In the genomic region with DNA sequence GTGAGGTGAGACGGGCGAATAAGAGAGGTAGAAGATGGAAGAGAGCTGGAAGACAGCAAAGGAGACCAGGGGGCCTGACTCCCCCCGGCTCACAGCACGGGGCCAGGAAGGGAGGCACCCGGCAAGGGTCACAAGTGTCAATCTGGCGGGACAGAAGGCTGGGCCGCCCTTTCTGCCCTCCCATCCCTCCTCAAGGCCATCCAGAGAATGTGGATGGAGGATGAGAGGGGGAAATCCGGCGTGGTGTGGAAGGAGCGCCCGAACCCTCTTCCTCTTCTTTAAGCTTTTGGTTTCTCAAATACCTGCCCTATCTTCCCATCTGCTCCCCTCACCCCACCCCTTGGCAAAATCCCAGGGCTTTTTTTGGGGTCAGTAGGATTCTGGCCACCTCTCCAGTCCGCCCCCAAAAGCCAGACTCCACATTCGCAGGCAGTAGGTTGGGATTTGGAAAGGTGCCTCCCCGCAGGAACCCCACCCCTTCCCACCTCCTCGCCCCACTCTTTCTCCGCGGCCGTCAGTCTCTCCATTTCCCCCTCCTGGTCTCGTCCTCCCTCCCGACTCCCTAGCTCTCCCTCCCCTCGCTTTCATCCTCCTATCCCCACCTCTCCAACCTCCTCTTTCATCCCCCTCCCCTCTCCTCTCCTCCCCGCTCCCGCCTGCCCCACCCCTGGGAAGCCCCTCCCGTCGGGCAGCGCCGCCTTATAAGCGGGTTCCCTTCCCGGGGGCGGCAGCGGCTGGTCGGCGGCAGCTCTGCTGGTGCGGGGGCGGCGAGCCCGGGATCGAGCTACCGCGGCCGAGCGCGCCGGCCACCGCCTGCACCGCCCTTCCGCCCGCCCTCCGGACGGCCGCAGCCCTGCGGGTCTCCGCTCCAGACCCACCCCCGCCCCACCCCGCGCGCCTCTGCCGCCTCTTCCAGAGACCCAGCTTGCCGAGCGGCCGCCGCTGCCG, we compare ENCODE assay signal across 1 cellular context.
TF ChIP-seq lines count a peak whose summit lies in the region.

A gene with protein sequence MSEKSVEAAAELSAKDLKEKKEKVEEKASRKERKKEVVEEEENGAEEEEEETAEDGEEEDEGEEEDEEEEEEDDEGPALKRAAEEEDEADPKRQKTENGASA (plus strand): TSS at position 730 of the 948 bp plus-strand sequence. CDS start 343 bp downstream, outside the sequence.

TF ChIP-seq in SK-N-SH treated with all-trans-retinoic acid at 6 μM for 48 hours, 23 proteins besides CTCF, POLR2A, EP300 and RAD21 (continued from another document):
- TF ChIP-seq, protein P1, sequence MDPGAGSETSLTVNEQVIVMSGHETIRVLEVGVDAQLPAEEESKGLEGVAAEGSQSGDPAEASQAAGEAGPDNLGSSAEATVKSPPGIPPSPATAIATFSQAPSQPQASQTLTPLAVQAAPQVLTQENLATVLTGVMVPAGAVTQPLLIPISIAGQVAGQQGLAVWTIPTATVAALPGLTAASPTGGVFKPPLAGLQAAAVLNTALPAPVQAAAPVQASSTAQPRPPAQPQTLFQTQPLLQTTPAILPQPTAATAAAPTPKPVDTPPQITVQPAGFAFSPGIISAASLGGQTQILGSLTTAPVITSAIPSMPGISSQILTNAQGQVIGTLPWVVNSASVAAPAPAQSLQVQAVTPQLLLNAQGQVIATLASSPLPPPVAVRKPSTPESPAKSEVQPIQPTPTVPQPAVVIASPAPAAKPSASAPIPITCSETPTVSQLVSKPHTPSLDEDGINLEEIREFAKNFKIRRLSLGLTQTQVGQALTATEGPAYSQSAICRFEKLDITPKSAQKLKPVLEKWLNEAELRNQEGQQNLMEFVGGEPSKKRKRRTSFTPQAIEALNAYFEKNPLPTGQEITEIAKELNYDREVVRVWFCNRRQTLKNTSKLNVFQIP (CRISPR knock-in tag; IDR thresholded peaks at IDR 0.05; ENCODE audit: borderline replicate concordance, low read depth), result no peak
- TF ChIP-seq GLIS3 (CRISPR knock-in tag; IDR thresholded peaks at IDR 0.05) (no peak), ARNTL (CRISPR knock-in tag; IDR thresholded peaks at IDR 0.05; ENCODE audit: borderline replicate concordance, low read depth) (no peak)
